ENCODE assay signal across 1 cellular context in genomic region chr6:41367700-41368099, GRCh38.
TF ChIP-seq lines count a peak whose summit lies in the region.

No MANE protein-coding gene starts in this region.

TF ChIP-seq in HEK293T, 16 proteins besides CTCF, POLR2A, EP300 and RAD21 (continued from another document):
- no peak for TF ChIP-seq FOXM1 (IDR thresholded peaks at IDR 0.05; ENCODE audit: borderline replicate concordance)
